Comparison of ENCODE assay signal across 1 cellular context in genomic region chr10:71395621-71396020, GRCh38.
TF ChIP-seq lines count a peak whose summit lies in the region.

No MANE protein-coding gene starts in this region.

TF ChIP-seq in H1, 55 proteins besides CTCF, POLR2A, EP300 and RAD21:
- TF ChIP-seq CHD7 (IDR thresholded peaks at IDR 0.05; ENCODE audit: insufficient replicate concordance, low read length) (no peak), TCF12 (IDR thresholded peaks at IDR 0.05; ENCODE audit: low read depth, low read length) (no peak), TBP (IDR thresholded peaks at IDR 0.05; ENCODE audit: low read depth, low read length) (no peak), HDAC6 (IDR thresholded peaks at IDR 0.05; ENCODE audit: low read depth, low read length) (no peak)
- TF ChIP-seq, protein P1, sequence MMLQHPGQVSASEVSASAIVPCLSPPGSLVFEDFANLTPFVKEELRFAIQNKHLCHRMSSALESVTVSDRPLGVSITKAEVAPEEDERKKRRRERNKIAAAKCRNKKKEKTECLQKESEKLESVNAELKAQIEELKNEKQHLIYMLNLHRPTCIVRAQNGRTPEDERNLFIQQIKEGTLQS (IDR thresholded peaks at IDR 0.05; ENCODE audit: insufficient read depth, low read depth, low read length), result no peak
